8 cellular contexts compared by ENCODE assay signal in genomic region chr13:21014666-21015170, GRCh38. TPM values are rescaled to one million over a fixed set of nuclear protein-coding genes. Genes with fewer than 3 reads are reported as not detected.
DNase-seq lines count a peak whose midpoint lies in the region; ATAC-seq and TF ChIP-seq lines count a peak whose summit lies in the region.

No MANE protein-coding gene starts in this region.

- ATAC-seq in GM21526 (IDR thresholded peaks at IDR 0.05; ENCODE audit: low FRiP score, unreplicated experiment), result no peak
- ATAC-seq in GM21786 (IDR thresholded peaks at IDR 0.05; ENCODE audit: unreplicated experiment), result no peak

- DNase-seq in SIG-M5 treated with dmso at 0.1 percent for 504 hours (lab: John Stamatoyannopoulos, UW; ENCODE audit: unreplicated experiment) (peak; percentile 29), SIG-M5 (lab: John Stamatoyannopoulos, UW) (no peak), endodermal cell (no peak), mesothelial cell of epicardium (ENCODE audit: low spot score in 2 of 2, unreplicated experiment in 2 of 2) (no peak), ACHN (no peak)

- no peak overlapping the region for H3K9ac ChIP-seq in endodermal cell (ENCODE audit: extremely low read depth, low read length, poor library complexity, severe bottlenecking)

- H3K36me3 Mint-ChIP-seq in endodermal cell (ENCODE audit: low read depth) (peaks cover 16% of the 10 kb centered on the region), mesothelial cell of epicardium (no peaks in the 10 kb centered on the region)

- WGBS in endodermal cell (ENCODE audit: insufficient coverage in 1 of 2, insufficient read length in 1 of 2), 2 experiments, result 91 to 92% methylated on average over 5 to 6 of the region's 6 CpGs
- 20% methylated on average over 6 of the region's 6 CpGs for WGBS in urinary bladder

- H3K27me3 ChIP-seq in endodermal cell (ENCODE audit: control insufficient read depth, insufficient read depth, low read length, poor library complexity, severe bottlenecking), result no peaks in the 10 kb centered on the region

- no peak overlapping the region for H3K27ac ChIP-seq in endodermal cell (ENCODE audit: low read depth, low read length)
- H3K27ac ChIP-seq in urinary bladder (ENCODE audit: low read depth), result peak overlapping the region; percentile 64

- no peak overlapping the region for H3K4me3 ChIP-seq in endodermal cell (ENCODE audit: low read length)
- no peak overlapping the region for H3K4me3 ChIP-seq in urinary bladder (ENCODE audit: low read depth, low read length)

- H3K9me3 Mint-ChIP-seq in endodermal cell (no peaks in the 10 kb centered on the region), mesothelial cell of epicardium (no peaks in the 10 kb centered on the region)

- no peaks in the 10 kb centered on the region for H3K4me1 ChIP-seq in endodermal cell (ENCODE audit: control insufficient read depth, insufficient read depth, low read length)
- H3K4me1 ChIP-seq in urinary bladder (ENCODE audit: insufficient read depth), result peaks cover 8% of the 10 kb centered on the region

- in situ Hi-C loops in ACHN (cut with HindIII; ENCODE audit: low pct_ligation_motif_present, low pct_unique_long_range_greater_than_20kb, low sequenced_read_pairs), result no loop called here

- H3K4me1 Mint-ChIP-seq in endodermal cell (peaks cover 4% of the 10 kb centered on the region), mesothelial cell of epicardium (peaks cover 46% of the 10 kb centered on the region)

- no peaks in the 10 kb centered on the region for H3K9me3 ChIP-seq in endodermal cell (ENCODE audit: control insufficient read depth, low read length)

- no peak overlapping the region for H3K4me3 Mint-ChIP-seq in endodermal cell
- no peak overlapping the region for H3K4me3 Mint-ChIP-seq in mesothelial cell of epicardium

- H3K27me3 Mint-ChIP-seq in endodermal cell (ENCODE audit: insufficient read depth) (no peaks in the 10 kb centered on the region), mesothelial cell of epicardium (ENCODE audit: low read depth) (no peaks in the 10 kb centered on the region)

- H3K36me3 ChIP-seq in endodermal cell (ENCODE audit: control insufficient read depth, insufficient read depth, low read length), result peaks cover 14% of the 10 kb centered on the region
- H3K36me3 ChIP-seq in urinary bladder (ENCODE audit: insufficient read depth), result no peaks in the 10 kb centered on the region

- peak overlapping the region; percentile 57 for H3K27ac Mint-ChIP-seq in endodermal cell
- peak overlapping the region; percentile 57 for H3K27ac Mint-ChIP-seq in mesothelial cell of epicardium

- TF ChIP-seq CTCF in endodermal cell (conservative IDR thresholded peaks at IDR 0.05) (no peak), mesothelial cell of epicardium (IDR thresholded peaks at IDR 0.05; ENCODE audit: unreplicated experiment) (no peak)

RNA-seq across cellular contexts. Expression of gene LATS2, which starts 46.7 kb away (rescaled TPM):
- total RNA-seq in endodermal cell (10 to 100 TPM; 26.2 to 35.4 TPM), mesothelial cell of epicardium (28.8 to 31.6 TPM (median 30.2 TPM) in 3 replicates), urinary bladder (17.2 TPM)
- polyA plus RNA-seq in endodermal cell (2013, experiment 1 of 2), result 15.3 TPM
- 15.9 TPM for polyA plus RNA-seq in endodermal cell (2013, experiment 2 of 2)
- polyA plus RNA-seq in urinary bladder, result 21.5 TPM
